24 cellular contexts compared by ENCODE assay signal in genomic region chr19:6017576-6017975, GRCh38.
"Had no signal": no experiment of that assay in that cellular context is flagged by ENCODE, and none has a peak within 500 bp of the region (broad histone marks: within the 10 kb centered on the region; RNA-seq: fewer than 3 reads in every experiment).

No MANE protein-coding gene starts in this region.

- H3K9me3 Mint-ChIP-seq: activated naive CD4-positive, alpha-beta T cell treated with anti-CD3 and anti-CD28 coated beads for 36 hours; activated naive CD8-positive, alpha-beta T cell treated with anti-CD3 and anti-CD28 coated beads for 36 hours; activated T-cell treated with anti-CD3 and anti-CD28 coated beads, Interleukin-2, amount 50 U/mL, for 72 hours; mesothelial cell of epicardium; naive B cell; nephron progenitor cell; T-helper 1 cell treated with Interleukin-12 subunit alpha and Interleukin-12 subunit beta and Interleukin-4 antibody, amounts not matched to agents 30 μg/mL and 1 μg/mL, for 36 hours had no signal

- H3K36me3 Mint-ChIP-seq: activated naive CD8-positive, alpha-beta T cell treated with anti-CD3 and anti-CD28 coated beads for 36 hours; mesothelial cell of epicardium; naive B cell had no signal

- H3K4me3 ChIP-seq: adrenal gland, breast epithelium, dorsolateral prefrontal cortex, left lung, pancreas, tibial nerve had no signal

- H3K27ac Mint-ChIP-seq: activated naive CD4-positive, alpha-beta T cell treated with anti-CD3 and anti-CD28 coated beads for 36 hours; activated naive CD8-positive, alpha-beta T cell treated with anti-CD3 and anti-CD28 coated beads for 36 hours; activated T-cell treated with anti-CD3 and anti-CD28 coated beads, Interleukin-2, amount 50 U/mL, for 72 hours; mesothelial cell of epicardium; nephron progenitor cell; T-helper 1 cell treated with Interleukin-12 subunit alpha and Interleukin-12 subunit beta and Interleukin-4 antibody, amounts not matched to agents 30 μg/mL and 1 μg/mL, for 36 hours had no signal

- H3K9me3 ChIP-seq: adrenal gland, breast epithelium, left lung, pancreas, tibial nerve had no signal

- H3K27me3 ChIP-seq: adrenal gland, breast epithelium, dorsolateral prefrontal cortex, left lung, pancreas, tibial nerve had no signal

- H3K4me1 ChIP-seq: adrenal gland, breast epithelium had no signal

- H3K27ac ChIP-seq: adrenal gland, breast epithelium, dorsolateral prefrontal cortex, left lung, pancreas, tibial nerve, VCaP had no signal

- H3K36me3 ChIP-seq: adrenal gland, breast epithelium, pancreas had no signal

- DNase-seq: activated CD4-positive, alpha-beta T cell treated with anti-CD3 and anti-CD28 coated beads for 4 hours; activated CD4-positive, alpha-beta T cell treated with anti-CD3 and anti-CD28 coated beads, Interleukin-2, amount 50 U/mL, for 4 hours; activated naive CD4-positive, alpha-beta T cell treated with anti-CD3 and anti-CD28 coated beads for 36 hours; activated naive CD8-positive, alpha-beta T cell treated with anti-CD3 and anti-CD28 coated beads for 36 hours; activated T-cell treated with anti-CD3 and anti-CD28 coated beads for 4 hours; activated T-cell treated with anti-CD3 and anti-CD28 coated beads, Interleukin-2, amount 50 U/mL, for 72 hours; adrenal gland; central memory CD4-positive, alpha-beta T cell; effector memory CD4-positive, alpha-beta T cell; kidney glomerular epithelial cell; naive B cell; nephron progenitor cell; right cardiac atrium; stimulated activated CD4-positive, alpha-beta T cell treated with anti-CD3 and anti-CD28 coated beads, Interleukin-2, amount 100 ng/mL, for 48 hours; stimulated activated naive CD4-positive, alpha-beta T cell treated with Interleukin-2 at 50 U/mL for 16 hours; T-helper 9 cell had no signal

- H3K4me3 Mint-ChIP-seq: activated naive CD4-positive, alpha-beta T cell treated with anti-CD3 and anti-CD28 coated beads for 36 hours; activated naive CD8-positive, alpha-beta T cell treated with anti-CD3 and anti-CD28 coated beads for 36 hours; activated T-cell treated with anti-CD3 and anti-CD28 coated beads, Interleukin-2, amount 50 U/mL, for 72 hours; mesothelial cell of epicardium; naive B cell; nephron progenitor cell; T-helper 1 cell treated with Interleukin-12 subunit alpha and Interleukin-12 subunit beta and Interleukin-4 antibody, amounts not matched to agents 30 μg/mL and 1 μg/mL, for 36 hours had no signal

- ATAC-seq: activated T-cell treated with anti-CD3 and anti-CD28 coated beads, Interleukin-2, amount 50 U/mL, for 72 hours; left lung; pancreas; right cardiac atrium had no signal
